ENCODE assay signal across 19 cellular contexts in genomic region chr5:83924171-83924570, GRCh38.
DNase-seq lines count a peak whose midpoint lies in the region; ATAC-seq and TF ChIP-seq lines count a peak whose summit lies in the region.
"Had no signal": no experiment of that assay in that cellular context is flagged by ENCODE, and none has a peak within 500 bp of the region (broad histone marks: within the 10 kb centered on the region; RNA-seq: fewer than 3 reads in every experiment).

No MANE protein-coding gene starts in this region.

- TF ChIP-seq EP300 in tibial nerve (IDR thresholded peaks at IDR 0.05): no peak

- DNase-seq in left ventricle myocardium superior (no peak), Right ventricle myocardium inferior (ENCODE audit: missing footprints) (no peak), amniotic epithelial cell (ENCODE audit: low read depth) (peak; percentile 31), fibroblast of the conjunctiva (ENCODE audit: low read depth) (peak; percentile 3), NCI-H1930 (lab: John Stamatoyannopoulos, UW) (no peak), tibial nerve (ENCODE audit: low spot score in 2 of 2) (no peak)
- no peak for DNase-seq in activated T-cell treated with anti-CD3 and anti-CD28 coated beads, Interleukin-2, amount 50 U/mL, for 48 hours
- no peak for DNase-seq in activated T-helper 2 cell treated with anti-CD3 and anti-CD28 coated beads, Interferon-gamma antibody, Interleukin-2, Interleukin-4, amounts not matched to agents 10 μg/mL and 5 μg/mL and 100 μg/mL, durations not matched to agents 14 hours and 24 hours and 36 hours (ENCODE audit: low spot score)
- DNase-seq: effector memory CD8-positive, alpha-beta T cell; GF-D8; heart right ventricle; Kasumi-1; NCI-H524; T-helper 2 cell had no signal

- no peak overlapping the region for H3K27ac Mint-ChIP-seq in activated T-helper 2 cell treated with anti-CD3 and anti-CD28 coated beads, Interferon-gamma antibody, Interleukin-2, Interleukin-4, amounts not matched to agents 10 μg/mL and 5 μg/mL and 100 μg/mL, durations not matched to agents 14 hours and 24 hours and 36 hours
- H3K27ac Mint-ChIP-seq: effector memory CD8-positive, alpha-beta T cell; progenitor cell of endocrine pancreas had no signal

- peaks cover 0 to 5% (median 0%) of the 10 kb centered on the region in 4 donors for H3K9me3 ChIP-seq in tibial nerve
- H3K9me3 ChIP-seq: A549 had no signal

- H3K27ac ChIP-seq in tibial nerve: no peak overlapping the region
- H3K27ac ChIP-seq: A549, HL-60 had no signal

- H3K4me3 ChIP-seq in tibial nerve: no peak overlapping the region
- H3K4me3 ChIP-seq: A549, heart right ventricle had no signal

- 63 to 83% methylated on average over 1 of the region's 1 CpG for WGBS in tibial nerve, 2 donors

- intact Hi-C loops in left ventricle myocardium superior (cut with micrococcal nuclease) (no loop called here), Right ventricle myocardium inferior (cut with DNase I) (no loop called here)
- intact Hi-C loops in activated T-helper 2 cell treated with anti-CD3 and anti-CD28 coated beads, Interferon-gamma antibody, Interleukin-2, Interleukin-4, amounts not matched to agents 10 μg/mL and 5 μg/mL and 100 μg/mL, durations not matched to agents 14 hours and 24 hours and 36 hours (cut with micrococcal nuclease): loop anchor here (10.0 kb wide), 1 partner anchor 209 kb away; no protein-coding TSS in a partner anchor

- no peaks in the 10 kb centered on the region for H3K4me1 Mint-ChIP-seq in activated T-helper 2 cell treated with anti-CD3 and anti-CD28 coated beads, Interferon-gamma antibody, Interleukin-2, Interleukin-4, amounts not matched to agents 10 μg/mL and 5 μg/mL and 100 μg/mL, durations not matched to agents 14 hours and 24 hours and 36 hours (ENCODE audit: low read depth)

- ATAC-seq in left ventricle myocardium superior (peak; percentile 68), Right ventricle myocardium inferior (no peak)
- ATAC-seq: A549; activated CD4-positive, CD25-positive, alpha-beta regulatory T cell treated with anti-CD3 and anti-CD28 coated beads, Interleukin-2, amount 50 U/mL, for 24 hours; effector memory CD8-positive, alpha-beta T cell; Panc1 had no signal

- peaks cover 0 to 9% (median 0%) of the 10 kb centered on the region in 4 donors for H3K4me1 ChIP-seq in tibial nerve
- H3K4me1 ChIP-seq: A549 had no signal

- no peaks in the 10 kb centered on the region for H3K36me3 ChIP-seq in tibial nerve
- H3K36me3 ChIP-seq: heart right ventricle had no signal

- no peaks in the 10 kb centered on the region for H3K27me3 Mint-ChIP-seq in activated T-helper 2 cell treated with anti-CD3 and anti-CD28 coated beads, Interferon-gamma antibody, Interleukin-2, Interleukin-4, amounts not matched to agents 10 μg/mL and 5 μg/mL and 100 μg/mL, durations not matched to agents 14 hours and 24 hours and 36 hours (ENCODE audit: low read depth)
- H3K27me3 Mint-ChIP-seq: effector memory CD8-positive, alpha-beta T cell had no signal

- no peaks in the 10 kb centered on the region for H3K9me3 Mint-ChIP-seq in activated T-helper 2 cell treated with anti-CD3 and anti-CD28 coated beads, Interferon-gamma antibody, Interleukin-2, Interleukin-4, amounts not matched to agents 10 μg/mL and 5 μg/mL and 100 μg/mL, durations not matched to agents 14 hours and 24 hours and 36 hours
- H3K9me3 Mint-ChIP-seq: effector memory CD8-positive, alpha-beta T cell had no signal

- TF ChIP-seq CTCF in tibial nerve (IDR thresholded peaks at IDR 0.05): no peak

- H3K36me3 Mint-ChIP-seq in activated T-helper 2 cell treated with anti-CD3 and anti-CD28 coated beads, Interferon-gamma antibody, Interleukin-2, Interleukin-4, amounts not matched to agents 10 μg/mL and 5 μg/mL and 100 μg/mL, durations not matched to agents 14 hours and 24 hours and 36 hours (ENCODE audit: low read depth): no peaks in the 10 kb centered on the region

- no peaks in the 10 kb centered on the region for H3K27me3 ChIP-seq in tibial nerve
- H3K27me3 ChIP-seq: heart right ventricle had no signal

- H3K4me3 Mint-ChIP-seq in activated T-helper 2 cell treated with anti-CD3 and anti-CD28 coated beads, Interferon-gamma antibody, Interleukin-2, Interleukin-4, amounts not matched to agents 10 μg/mL and 5 μg/mL and 100 μg/mL, durations not matched to agents 14 hours and 24 hours and 36 hours (ENCODE audit: low read depth): no peak overlapping the region
- H3K4me3 Mint-ChIP-seq: effector memory CD8-positive, alpha-beta T cell had no signal

- TF ChIP-seq POLR2A in tibial nerve (IDR thresholded peaks at IDR 0.05): no peak

Comparison
In these comparisons a context has a peak if more than half of its experiments do, and no peak if none do; other contexts are left out.
1. DNase-seq: peak in amniotic epithelial cell (single experiment) and fibroblast of the conjunctiva (single experiment); none in left ventricle myocardium superior (single experiment), Right ventricle myocardium inferior (single experiment), activated T-cell treated with anti-CD3 and anti-CD28 coated beads, Interleukin-2, amount 50 U/mL, for 48 hours (0 of 2), activated T-helper 2 cell treated with anti-CD3 and anti-CD28 coated beads, Interferon-gamma antibody, Interleukin-2, Interleukin-4, amounts not matched to agents 10 μg/mL and 5 μg/mL and 100 μg/mL, durations not matched to agents 14 hours and 24 hours and 36 hours (single experiment), NCI-H1930 (0 of 2) and tibial nerve (0 of 2).